In the genomic region with DNA sequence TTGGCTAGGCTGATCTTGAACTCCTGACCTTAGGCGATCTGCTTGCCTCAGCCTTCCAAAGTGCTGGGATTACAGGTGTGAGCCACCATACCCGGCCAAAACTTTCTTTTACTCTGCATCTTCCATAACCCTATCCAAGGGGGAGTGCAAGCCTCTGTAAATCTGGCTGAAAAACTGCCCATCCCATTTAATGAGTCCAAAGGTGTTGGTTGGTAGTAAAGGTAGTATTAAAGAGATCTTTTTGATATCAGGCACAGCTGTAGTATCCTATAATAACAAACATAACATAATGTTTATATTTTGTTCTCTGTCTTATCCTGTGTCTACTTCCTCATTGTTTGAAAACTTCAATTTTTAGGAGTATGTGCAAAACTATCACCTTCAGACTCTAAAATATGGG, we compare ENCODE assay signal across 24 cellular contexts.
DNase-seq lines count a peak whose midpoint lies in the region; ATAC-seq, FAIRE-seq and TF ChIP-seq lines count a peak whose summit lies in the region.
"Had no signal": no experiment of that assay in that cellular context is flagged by ENCODE, and none has a peak within 500 bp of the region (broad histone marks: within the 10 kb centered on the region; RNA-seq: fewer than 3 reads in every experiment).

No MANE protein-coding gene starts in this region.

- H3K36me3 ChIP-seq in SU-DHL-6 (ENCODE audit: low read length) (no peaks in the 10 kb centered on the region), mucosa of descending colon (ENCODE audit: low read depth) (no peaks in the 10 kb centered on the region), small intestine (ENCODE audit: control insufficient read depth in 2 of 2, insufficient read depth in 2 of 2, low read length in 2 of 2) (no peaks in the 10 kb centered on the region)
- H3K36me3 ChIP-seq: BE2C, BLaER1 had no signal

- no peaks in the 10 kb centered on the region for H3K9me3 ChIP-seq in SU-DHL-6 (ENCODE audit: insufficient read depth, low read length)
- H3K9me3 ChIP-seq in mucosa of descending colon, result no peaks in the 10 kb centered on the region
- H3K9me3 ChIP-seq in small intestine (ENCODE audit: control insufficient read depth, low read depth), result no peaks in the 10 kb centered on the region
- H3K9me3 ChIP-seq: BE2C, BLaER1 had no signal

- H3K27ac ChIP-seq in SU-DHL-6 (ENCODE audit: low read depth, low read length) (no peak overlapping the region), small intestine (ENCODE audit: low read depth in 1 of 2, low read length in 1 of 2) (no peak overlapping the region), caudate nucleus (ENCODE audit: low read depth, low read length) (no peak overlapping the region)
- H3K27ac ChIP-seq: BLaER1 had no signal

- TF ChIP-seq CTCF in SU-DHL-6 (IDR thresholded peaks at IDR 0.05; ENCODE audit: insufficient read depth, low read length, poor library complexity, severe bottlenecking) (no peak), mucosa of descending colon (IDR thresholded peaks at IDR 0.05) (no peak)

- ATAC-seq in mucosa of descending colon, result peak; percentile 74
- ATAC-seq: GM12878 had no signal

- DNase-seq in mucosa of descending colon (no peak), small intestine (peak; percentile 7), dermis blood vessel endothelial cell (no peak), caudate nucleus (lab: John Stamatoyannopoulos, UW) (no peak)
- no peak for DNase-seq in activated CD4-positive, alpha-beta T cell treated with anti-CD3 and anti-CD28 coated beads for 1 hour
- DNase-seq: 8988T; ACHN; BE2C; C1 segment of cervical spinal cord; CD4-positive, alpha-beta memory T cell; CD4-positive, CD25-positive, alpha-beta regulatory T cell; CD8-positive, alpha-beta memory T cell; DMS 273 treated with DMSO at 0.1 percent for 48 hours; DMS153; DMS79; DND-41; EL; GDM1 had no signal

- no peak overlapping the region for H3K4me2 ChIP-seq in SU-DHL-6 (ENCODE audit: low read depth, low read length, poor library complexity, severe bottlenecking)
- H3K4me2 ChIP-seq: BLaER1 had no signal

- no peaks in the 10 kb centered on the region for H3K9me2 ChIP-seq in SU-DHL-6 (replicated peaks; ENCODE audit: insufficient read depth, low read length)

- no peak for FAIRE-seq in small intestine (lab: Jason Lieb, UNC)
- FAIRE-seq: A204.1, GM12878, GM12892, GM18507 had no signal

- intact Hi-C loops in mucosa of descending colon (cut with DNase I, micrococcal nuclease), result no loop called here

- peaks cover 7% of the 10 kb centered on the region for H3K4me1 ChIP-seq in mucosa of descending colon (ENCODE audit: low read depth)
- H3K4me1 ChIP-seq in small intestine (ENCODE audit: control insufficient read depth in 2 of 2, insufficient read depth in 1 of 2, low read depth in 1 of 2, low read length in 1 of 2), result peaks cover 0 to 3% of the 10 kb centered on the region in 2 donors
- H3K4me1 ChIP-seq: BE2C, BLaER1 had no signal

- WGBS in small intestine, 3 donors, result 16 to 62% (median 27%) methylated on average over 2 of the region's 2 CpGs

- H3K4me3 ChIP-seq in SU-DHL-6 (ENCODE audit: insufficient read depth, low read length, poor library complexity, severe bottlenecking) (no peak overlapping the region), mucosa of descending colon (no peak overlapping the region), small intestine (ENCODE audit: low read depth in 1 of 2, low read length in 2 of 2) (no peak overlapping the region)
- H3K4me3 ChIP-seq: BLaER1, GM12878 had no signal

- H4K20me1 ChIP-seq in SU-DHL-6 (ENCODE audit: low read depth, low read length), result no peaks in the 10 kb centered on the region
- H4K20me1 ChIP-seq: BLaER1 had no signal

- H2AFZ ChIP-seq in SU-DHL-6 (ENCODE audit: low read depth, low read length, severe bottlenecking), result peak overlapping the region; percentile 34

- no peak overlapping the region for H3K9ac ChIP-seq in SU-DHL-6 (ENCODE audit: low read length)
- H3K9ac ChIP-seq: BLaER1 had no signal

- H3K27me3 ChIP-seq in SU-DHL-6 (ENCODE audit: low read length) (no peaks in the 10 kb centered on the region), small intestine (ENCODE audit: control insufficient read depth in 2 of 2, insufficient read depth in 2 of 2, low read length in 2 of 2) (no peaks in the 10 kb centered on the region)
- H3K27me3 ChIP-seq: BE2C, BLaER1 had no signal

- H3K79me2 ChIP-seq in SU-DHL-6 (ENCODE audit: insufficient read depth, low read length), result no peaks in the 10 kb centered on the region

- H3F3A ChIP-seq in SU-DHL-6 (ENCODE audit: insufficient read depth), result no peaks in the 10 kb centered on the region
